ENCODE assay signal across 7 cellular contexts in genomic region chr10:114877301-114877644, GRCh38.
"Had no signal": no experiment of that assay in that cellular context is flagged by ENCODE, and none has a peak within 500 bp of the region (broad histone marks: within the 10 kb centered on the region; RNA-seq: fewer than 3 reads in every experiment).

No MANE protein-coding gene starts in this region.

- DNase-seq: cortex of kidney; effector memory CD4-positive, alpha-beta T cell had no signal

- H3K4me3 Mint-ChIP-seq: activated naive CD4-positive, alpha-beta T cell treated with anti-CD3 and anti-CD28 coated beads for 36 hours had no signal

- H3K27ac Mint-ChIP-seq: activated naive CD4-positive, alpha-beta T cell treated with anti-CD3 and anti-CD28 coated beads for 36 hours had no signal

- H3K9me3 ChIP-seq: gastroesophageal sphincter, stomach had no signal

- H3K9me3 Mint-ChIP-seq: activated naive CD4-positive, alpha-beta T cell treated with anti-CD3 and anti-CD28 coated beads for 36 hours had no signal

- H3K4me3 ChIP-seq: gastroesophageal sphincter, skin epidermis, stomach had no signal

- H3K27ac ChIP-seq: gastroesophageal sphincter, stomach, VCaP had no signal

- H3K36me3 ChIP-seq: gastroesophageal sphincter, stomach had no signal
